In genomic region chr7:2462731-2463130, GRCh38 we compare ENCODE assay signal across 33 cellular contexts. TPM values are rescaled to one million over a fixed set of nuclear protein-coding genes. Genes with fewer than 3 reads are reported as not detected.
"Had no signal": no experiment of that assay in that cellular context is flagged by ENCODE, and none has a peak within 500 bp of the region (broad histone marks: within the 10 kb centered on the region; RNA-seq: fewer than 3 reads in every experiment).

No MANE protein-coding gene starts in this region.

- H3K27me3 ChIP-seq: stomach, suprapubic skin, testis, thyroid gland, tibial nerve, transverse colon, upper lobe of left lung, upper lobe of right lung, uterus, vagina had no signal

- H3K27ac Mint-ChIP-seq: stimulated activated effector memory CD8-positive, alpha-beta T cell treated with anti-CD3 and anti-CD28 coated beads, Interleukin-12 subunit alpha, Interleukin-12 subunit beta, amount 100 ng/mL, for 72 hours; stimulated activated memory B cell treated with anti-CD40 and anti-IgM and Interleukin-4, amounts not matched to agents 10 μg/mL and 1 μg/mL and 100 μg/mL, for 72 hours; stimulated activated naive B cell treated with anti-CD40 and anti-IgM and Interleukin-4, amounts not matched to agents 10 μg/mL and 1 μg/mL and 100 μg/mL, for 72 hours; stimulated activated naive CD8-positive, alpha-beta T cell treated with anti-CD3 and anti-CD28 coated beads, Interleukin-15, amount 100 ng/mL, for 72 hours; stimulated activated naive CD8-positive, alpha-beta T cell treated with anti-CD3 and anti-CD28 coated beads, Interleukin-15, Interleukin-2, amounts not matched to agents 100 ng/mL and 50 ng/mL, for 24 hours; type B pancreatic cell had no signal

- H3K9me3 Mint-ChIP-seq: stimulated activated effector memory CD8-positive, alpha-beta T cell treated with anti-CD3 and anti-CD28 coated beads, Interleukin-12 subunit alpha, Interleukin-12 subunit beta, amount 100 ng/mL, for 72 hours; stimulated activated memory B cell treated with anti-CD40 and anti-IgM and Interleukin-4, amounts not matched to agents 10 μg/mL and 1 μg/mL and 100 μg/mL, for 72 hours; stimulated activated naive B cell treated with anti-CD40 and anti-IgM and Interleukin-4, amounts not matched to agents 10 μg/mL and 1 μg/mL and 100 μg/mL, for 72 hours; stimulated activated naive CD8-positive, alpha-beta T cell treated with anti-CD3 and anti-CD28 coated beads, Interleukin-15, amount 100 ng/mL, for 72 hours; stimulated activated naive CD8-positive, alpha-beta T cell treated with anti-CD3 and anti-CD28 coated beads, Interleukin-15, Interleukin-2, amounts not matched to agents 100 ng/mL and 50 ng/mL, for 24 hours; type B pancreatic cell had no signal

- H3K4me1 ChIP-seq: stomach, suprapubic skin, testis, thyroid gland, tibial artery, transverse colon, upper lobe of left lung, upper lobe of right lung, uterus, vagina had no signal

- ATAC-seq: stimulated activated effector memory CD8-positive, alpha-beta T cell treated with anti-CD3 and anti-CD28 coated beads, Interleukin-12 subunit alpha, Interleukin-12 subunit beta, amount 100 ng/mL, for 72 hours; stimulated activated memory B cell treated with anti-CD40 and anti-IgM and Interleukin-4, amounts not matched to agents 10 μg/mL and 1 μg/mL and 100 μg/mL, for 72 hours; stimulated activated naive B cell treated with anti-CD40 and anti-IgM and Interleukin-4, amounts not matched to agents 10 μg/mL and 1 μg/mL and 100 μg/mL, for 72 hours; stimulated activated naive CD8-positive, alpha-beta T cell treated with anti-CD3 and anti-CD28 coated beads, Interleukin-15, amount 100 ng/mL, for 72 hours; stimulated activated naive CD8-positive, alpha-beta T cell treated with anti-CD3 and anti-CD28 coated beads, Interleukin-15, Interleukin-2, amounts not matched to agents 100 U/mL and 50 U/mL, for 24 hours; upper lobe of right lung had no signal

- H3K4me3 Mint-ChIP-seq: stimulated activated effector memory CD8-positive, alpha-beta T cell treated with anti-CD3 and anti-CD28 coated beads, Interleukin-12 subunit alpha, Interleukin-12 subunit beta, amount 100 ng/mL, for 72 hours; stimulated activated memory B cell treated with anti-CD40 and anti-IgM and Interleukin-4, amounts not matched to agents 10 μg/mL and 1 μg/mL and 100 μg/mL, for 72 hours; stimulated activated naive B cell treated with anti-CD40 and anti-IgM and Interleukin-4, amounts not matched to agents 10 μg/mL and 1 μg/mL and 100 μg/mL, for 72 hours; stimulated activated naive CD8-positive, alpha-beta T cell treated with anti-CD3 and anti-CD28 coated beads, Interleukin-15, amount 100 ng/mL, for 72 hours; stimulated activated naive CD8-positive, alpha-beta T cell treated with anti-CD3 and anti-CD28 coated beads, Interleukin-15, Interleukin-2, amounts not matched to agents 100 ng/mL and 50 ng/mL, for 24 hours; type B pancreatic cell had no signal

- H3K9me3 ChIP-seq: stomach, suprapubic skin, testis, thoracic aorta, thyroid gland, tibial artery, tibial nerve, transverse colon, upper lobe of left lung, upper lobe of right lung, uterus, vagina had no signal

- H3K4me1 Mint-ChIP-seq: stimulated activated naive B cell treated with anti-CD40 and anti-IgM and Interleukin-4, amounts not matched to agents 10 μg/mL and 1 μg/mL and 100 μg/mL, for 72 hours had no signal

- H3K36me3 ChIP-seq: stomach, suprapubic skin, thoracic aorta, thyroid gland, tibial artery, tibial nerve, transverse colon, upper lobe of left lung, upper lobe of right lung, uterus, vagina had no signal

- H3K27ac ChIP-seq: stomach, suprapubic skin, testis, thoracic aorta, thyroid gland, tibial artery, tibial nerve, transverse colon, upper lobe of left lung, upper lobe of right lung, uterus, vagina had no signal

- H3K4me3 ChIP-seq: stomach, suprapubic skin, testis, thoracic aorta, thyroid gland, tibial artery, tibial nerve, transverse colon, upper lobe of left lung, upper lobe of right lung, uterus, vagina had no signal

- H3K36me3 Mint-ChIP-seq: stimulated activated effector memory CD8-positive, alpha-beta T cell treated with anti-CD3 and anti-CD28 coated beads, Interleukin-12 subunit alpha, Interleukin-12 subunit beta, amount 100 ng/mL, for 72 hours; stimulated activated memory B cell treated with anti-CD40 and anti-IgM and Interleukin-4, amounts not matched to agents 10 μg/mL and 1 μg/mL and 100 μg/mL, for 72 hours; stimulated activated naive B cell treated with anti-CD40 and anti-IgM and Interleukin-4, amounts not matched to agents 10 μg/mL and 1 μg/mL and 100 μg/mL, for 72 hours; type B pancreatic cell had no signal

- H3K27me3 Mint-ChIP-seq: stimulated activated memory B cell treated with anti-CD40 and anti-IgM and Interleukin-4, amounts not matched to agents 10 μg/mL and 1 μg/mL and 100 μg/mL, for 72 hours; stimulated activated naive CD8-positive, alpha-beta T cell treated with anti-CD3 and anti-CD28 coated beads, Interleukin-15, amount 100 ng/mL, for 72 hours; stimulated activated naive CD8-positive, alpha-beta T cell treated with anti-CD3 and anti-CD28 coated beads, Interleukin-15, Interleukin-2, amounts not matched to agents 100 ng/mL and 50 ng/mL, for 24 hours; type B pancreatic cell had no signal

- DNase-seq: stimulated activated CD4-positive, alpha-beta T cell treated with anti-CD3 and anti-CD28 coated beads, Interleukin-2, amount 100 ng/mL, for 48 hours; stimulated activated CD4-positive, alpha-beta T cell treated with anti-CD3 and anti-CD28 coated beads, Interleukin-4, amount 100 ng/mL, for 1 hour; stimulated activated CD4-positive, alpha-beta T cell treated with anti-CD3 and anti-CD28 coated beads, Interleukin-4, amount 100 ng/mL, for 24 hours; stimulated activated CD4-positive, alpha-beta T cell treated with anti-CD3 and anti-CD28 coated beads, Interleukin-4, amount 100 ng/mL, for 4 hours; stimulated activated CD8-positive, alpha-beta memory T cell treated with anti-CD3 and anti-CD28 coated beads, Interleukin-4, amount 100 ng/mL, for 48 hours; stimulated activated naive B cell treated with anti-CD40 and anti-IgM and Interleukin-4, amounts not matched to agents 10 μg/mL and 1 μg/mL and 100 μg/mL, for 72 hours; stimulated activated naive CD4-positive, alpha-beta T cell; stimulated activated naive CD4-positive, alpha-beta T cell treated with Interleukin-2 at 50 U/mL for 16 hours; stimulated activated naive CD8-positive, alpha-beta T cell treated with anti-CD3 and anti-CD28 coated beads, Interleukin-15, amount 100 ng/mL, for 72 hours; stimulated activated naive CD8-positive, alpha-beta T cell treated with anti-CD3 and anti-CD28 coated beads, Interleukin-15, Interleukin-2, amounts not matched to agents 100 U/mL and 50 U/mL, for 24 hours; stomach; substantia nigra; testis; thyroid gland; tibial artery; transverse colon; trophoblast cell; upper lobe of left lung; upper lobe of right lung; uterus had no signal

RNA-seq across cellular contexts. Expression of gene GRIFIN, which starts 13.5 kb away (rescaled TPM):
- total RNA-seq: stomach, subcutaneous adipose tissue, suprapubic skin, temporal lobe, testis, thoracic aorta, thyroid gland, tibial nerve, transverse colon, upper lobe of left lung, upper lobe of right lung, ureter, urinary bladder, uterus, vagina had no signal
- polyA plus RNA-seq: stomach, thymus, urinary bladder had no signal
